In genomic region chr3:24359102-24359501, GRCh38 we compare ENCODE assay signal across 21 cellular contexts.
"Had no signal": no experiment of that assay in that cellular context is flagged by ENCODE, and none has a peak within 500 bp of the region (broad histone marks: within the 10 kb centered on the region; RNA-seq: fewer than 3 reads in every experiment).

No MANE protein-coding gene starts in this region.

- H3K27ac ChIP-seq: gastrocnemius medialis, left lung, neutrophil, pancreas, right lobe of liver, suprapubic skin, tibial nerve, upper lobe of right lung, vagina had no signal

- H3K4me3 ChIP-seq: gastrocnemius medialis, left lung, mucosa of descending colon, pancreas, right lobe of liver, suprapubic skin, tibial nerve, upper lobe of right lung, vagina had no signal

- H3K36me3 ChIP-seq: gastrocnemius medialis, left lung, neutrophil, pancreas, right lobe of liver, suprapubic skin, tibial nerve, upper lobe of right lung, vagina had no signal

- ATAC-seq: gastrocnemius medialis; left cardiac atrium; left lung; mucosa of descending colon; natural killer cell treated with Interleukin-12 subunit alpha and Interleukin-12 subunit beta and Interleukin-15 and Interleukin-18, amount 100 ng/mL, for 72 hours; stimulated activated naive B cell treated with anti-CD40 and anti-IgM and Interleukin-4, amounts not matched to agents 10 μg/mL and 1 μg/mL and 100 μg/mL, for 72 hours; upper lobe of right lung had no signal

- H3K4me1 ChIP-seq: left lung, upper lobe of right lung had no signal

- H3K9me3 ChIP-seq: gastrocnemius medialis, left lung, mucosa of descending colon, neutrophil, pancreas, right lobe of liver, suprapubic skin, tibial nerve, upper lobe of right lung, vagina had no signal

- H3K27me3 ChIP-seq: gastrocnemius medialis, left lung, neutrophil, pancreas, right lobe of liver, suprapubic skin, tibial nerve, upper lobe of right lung, vagina had no signal

- DNase-seq: cortex of kidney; effector CD4-positive, alpha-beta T cell; gastrocnemius medialis; head of caudate nucleus; left cardiac atrium; left lung; mesenchymal stem cell; mucosa of descending colon; naive B cell; small intestine; stimulated activated CD4-positive, alpha-beta T cell treated with anti-CD3 and anti-CD28 coated beads, Interleukin-15, amount 100 ng/mL, for 24 hours; stimulated activated CD4-positive, alpha-beta T cell treated with anti-CD3 and anti-CD28 coated beads, Interleukin-2, amount 100 ng/mL, for 48 hours; stimulated activated naive B cell treated with anti-CD40 and anti-IgM and Interleukin-4, amounts not matched to agents 10 μg/mL and 1 μg/mL and 100 μg/mL, for 72 hours; upper lobe of right lung had no signal
